ENCODE assay signal across 9 cellular contexts in genomic region chr2:14944562-14945346, GRCh38.
A peak's percentile ranks its signal among the peaks of the same experiment; 100 is the strongest.
DNase-seq lines count a peak whose midpoint lies in the region; ATAC-seq and TF ChIP-seq lines count a peak whose summit lies in the region.
"Had no signal": no experiment of that assay in that cellular context is flagged by ENCODE, and none has a peak within 500 bp of the region (broad histone marks: within the 10 kb centered on the region; RNA-seq: fewer than 3 reads in every experiment).

No MANE protein-coding gene starts in this region.

- peak; percentile 40 for TF ChIP-seq CTCF in DND-41 (IDR thresholded peaks at IDR 0.05; ENCODE audit: borderline replicate concordance, extremely low read depth, low read length, poor library complexity, severe bottlenecking)
- no peak for TF ChIP-seq CTCF in endothelial cell (IDR thresholded peaks at IDR 0.05; ENCODE audit: unreplicated experiment)
- no peak for TF ChIP-seq CTCF in ovary (IDR thresholded peaks at IDR 0.05)

- H3K27me3 ChIP-seq in DND-41 (ENCODE audit: insufficient read depth, low read length, poor library complexity) (no peaks in the 10 kb centered on the region), GM23248 (replicated peaks; ENCODE audit: insufficient read depth) (no peaks in the 10 kb centered on the region), ovary (no peaks in the 10 kb centered on the region)

- no peak overlapping the region for H3K4me3 ChIP-seq in DND-41 (ENCODE audit: low read depth in 1 of 2, low read length in 2 of 2)
- H3K4me3 ChIP-seq in GM23248 = no peak overlapping the region
- no peak overlapping the region for H3K4me3 ChIP-seq in ovary
- H3K4me3 ChIP-seq: thoracic aorta had no signal

- ATAC-seq in DND-41 (ENCODE audit: insufficient read depth, low read depth) = 0 out of 3 replicates have a peak, but pooled peaks have one; percentile 40

- H3K79me2 ChIP-seq in DND-41 (ENCODE audit: insufficient read depth, low read length) = no peaks in the 10 kb centered on the region
- H3K79me2 ChIP-seq in GM23248 (ENCODE audit: insufficient read depth) = no peaks in the 10 kb centered on the region

- in situ Hi-C loops in GM23248 (cut with MboI) = no loop called here

- H2AFZ ChIP-seq in DND-41 (ENCODE audit: low read depth, low read length) (no peak overlapping the region), GM23248 (no peak overlapping the region)

- DNase-seq in DND-41 (no peak), GM23248 (peak; percentile 47), NCI-H1694 treated with DMSO at 0.1 percent for 48 hours (lab: John Stamatoyannopoulos, UW) (peak; percentile 97), endothelial cell (ENCODE audit: low spot score) (peak; percentile 31), anterior cingulate cortex (lab: John Stamatoyannopoulos, UW) (no peak), ecto neural progenitor cell (ENCODE audit: low spot score) (no peak), NCI-H526 treated with DMSO at 0.1 percent for 48 hours (lab: John Stamatoyannopoulos, UW) (no peak), ovary (no peak)

- H3K9me3 ChIP-seq in DND-41 (ENCODE audit: insufficient read depth, low read length, severe bottlenecking) = peaks cover 3% of the 10 kb centered on the region
- no peaks in the 10 kb centered on the region for H3K9me3 ChIP-seq in GM23248 (ENCODE audit: low read depth)
- H3K9me3 ChIP-seq in ovary = no peaks in the 10 kb centered on the region
- H3K9me3 ChIP-seq: thoracic aorta had no signal

- no peaks in the 10 kb centered on the region for H3K27me3 Mint-ChIP-seq in endothelial cell (ENCODE audit: unreplicated experiment)

- H3K4me1 ChIP-seq in DND-41 (ENCODE audit: insufficient read depth, low read length) = no peaks in the 10 kb centered on the region
- no peaks in the 10 kb centered on the region for H3K4me1 ChIP-seq in GM23248 (ENCODE audit: insufficient read depth)
- H3K4me1 ChIP-seq in ovary (ENCODE audit: insufficient read depth) = no peaks in the 10 kb centered on the region

- H3K36me3 ChIP-seq in DND-41 (ENCODE audit: insufficient read depth, low read length) (no peaks in the 10 kb centered on the region), GM23248 (ENCODE audit: low read depth) (no peaks in the 10 kb centered on the region), ovary (no peaks in the 10 kb centered on the region)
- H3K36me3 ChIP-seq: thoracic aorta had no signal

- 35 to 36% methylated on average over 7 of the region's 7 CpGs for WGBS in GM23248 (ENCODE audit: low coverage in 1 of 2, low lambda C conversion rate in 2 of 2, missing lambda C conversion rate in 2 of 2), 2 experiments
- 65 to 81% (median 66%) methylated on average over 7 of the region's 7 CpGs for WGBS in ovary, 3 donors

- no peak for TF ChIP-seq POLR2A in ovary (IDR thresholded peaks at IDR 0.05)

- intact Hi-C loops in ovary (cut with DNase I) = no loop called here

- H3K27ac Mint-ChIP-seq in endothelial cell (ENCODE audit: unreplicated experiment) = no peak overlapping the region

- H3F3A ChIP-seq in GM23248 (ENCODE audit: insufficient read depth) = no peaks in the 10 kb centered on the region

- H3K9me2 ChIP-seq in GM23248 (ENCODE audit: insufficient read depth) = no peaks in the 10 kb centered on the region

- no peak overlapping the region for H3K4me2 ChIP-seq in DND-41 (ENCODE audit: insufficient read depth, low read length)
- no peak overlapping the region for H3K4me2 ChIP-seq in GM23248 (ENCODE audit: unreplicated experiment)

- H4K20me1 ChIP-seq in DND-41 (ENCODE audit: insufficient read depth, low read length) (no peaks in the 10 kb centered on the region), GM23248 (ENCODE audit: insufficient read depth) (no peaks in the 10 kb centered on the region)

- no peak overlapping the region for H3K4me3 Mint-ChIP-seq in endothelial cell (ENCODE audit: unreplicated experiment)

- no peaks in the 10 kb centered on the region for H3K4me1 Mint-ChIP-seq in endothelial cell (ENCODE audit: unreplicated experiment)

- no peak overlapping the region for H3K9ac ChIP-seq in DND-41 (ENCODE audit: low read depth, low read length)
- no peak overlapping the region for H3K9ac ChIP-seq in GM23248

- no peak for TF ChIP-seq EP300 in ovary (IDR thresholded peaks at IDR 0.05)

- no peak overlapping the region for H3K27ac ChIP-seq in DND-41 (ENCODE audit: low read length)
- H3K27ac ChIP-seq in GM23248 = no peak overlapping the region
- no peak overlapping the region for H3K27ac ChIP-seq in ovary
- H3K27ac ChIP-seq: thoracic aorta had no signal

- no peaks in the 10 kb centered on the region for H3K9me3 Mint-ChIP-seq in endothelial cell (ENCODE audit: unreplicated experiment)

- no peaks in the 10 kb centered on the region for H3K36me3 Mint-ChIP-seq in endothelial cell (ENCODE audit: low read depth, unreplicated experiment)

Comparison
In these comparisons a context has a peak if more than half of its experiments do, and no peak if none do; other contexts are left out.
1. DNase-seq: peak in GM23248 (single experiment), NCI-H1694 treated with DMSO at 0.1 percent for 48 hours (single experiment) and endothelial cell (single experiment); none in DND-41 (single experiment), anterior cingulate cortex (0 of 58), ecto neural progenitor cell (single experiment), NCI-H526 treated with DMSO at 0.1 percent for 48 hours (single experiment) and ovary (0 of 5).